Comparison of ENCODE assay signal across 29 cellular contexts in genomic region chr6:78010130-78010529, GRCh38.
"Had no signal": no experiment of that assay in that cellular context is flagged by ENCODE, and none has a peak within 500 bp of the region (broad histone marks: within the 10 kb centered on the region; RNA-seq: fewer than 3 reads in every experiment).

No MANE protein-coding gene starts in this region.

- H3K9me3 Mint-ChIP-seq: neural crest cell, type B pancreatic cell had no signal

- H3K27ac Mint-ChIP-seq: immature natural killer cell; mesothelial cell of epicardium; natural killer cell treated with Interleukin-12 subunit alpha and Interleukin-12 subunit beta and Interleukin-15 and Interleukin-18, amount 100 ng/mL, for 72 hours; progenitor cell of endocrine pancreas; type B pancreatic cell had no signal

- H3K4me1 ChIP-seq: parathyroid adenoma, stomach, tibial artery had no signal

- H3K36me3 ChIP-seq: neutrophil, stomach, tibial artery had no signal

- H3K36me3 Mint-ChIP-seq: immature natural killer cell; mesothelial cell of epicardium; naive B cell; natural killer cell treated with Interleukin-12 subunit alpha and Interleukin-12 subunit beta and Interleukin-15 and Interleukin-18, amount 100 ng/mL, for 72 hours; type B pancreatic cell had no signal

- H3K4me1 Mint-ChIP-seq: immature natural killer cell, mesothelial cell of epicardium, naive B cell, neural crest cell had no signal

- H3K27me3 ChIP-seq: neutrophil, stomach, tibial artery had no signal

- ATAC-seq: left colon; left ventricle myocardium superior; mucosa of descending colon; natural killer cell treated with Interleukin-12 subunit alpha and Interleukin-12 subunit beta and Interleukin-15 and Interleukin-18, amount 100 ng/mL, for 72 hours; sciatic nerve had no signal

- H3K79me2 ChIP-seq: parathyroid adenoma had no signal

- H3K9me3 ChIP-seq: neutrophil had no signal

- H2AFZ ChIP-seq: parathyroid adenoma had no signal

- FAIRE-seq: colon had no signal

- H3K4me3 ChIP-seq: dorsolateral prefrontal cortex, lung, mucosa of descending colon, smooth muscle cell, stomach, tibial artery had no signal

- H3K27ac ChIP-seq: dorsolateral prefrontal cortex, neutrophil, parathyroid adenoma, stomach, tibial artery had no signal

- H3K27me3 Mint-ChIP-seq: naive B cell; natural killer cell treated with Interleukin-12 subunit alpha and Interleukin-12 subunit beta and Interleukin-15 and Interleukin-18, amount 100 ng/mL, for 72 hours; progenitor cell of endocrine pancreas; type B pancreatic cell had no signal

- H3K9ac ChIP-seq: parathyroid adenoma had no signal

- H3K4me3 Mint-ChIP-seq: immature natural killer cell; mesothelial cell of epicardium; naive B cell; natural killer cell treated with Interleukin-12 subunit alpha and Interleukin-12 subunit beta and Interleukin-15 and Interleukin-18, amount 100 ng/mL, for 72 hours; neural crest cell; type B pancreatic cell had no signal

- DNase-seq: dorsolateral prefrontal cortex; effector CD4-positive, alpha-beta T cell; hypothalamus; immature natural killer cell; islet precursor cell; kidney glomerular epithelial cell; left colon; left ventricle myocardium superior; mesenchymal stem cell; mucosa of descending colon; naive B cell; stimulated activated CD4-positive, alpha-beta T cell treated with anti-CD3 and anti-CD28 coated beads, Interleukin-12 subunit alpha, Interleukin-12 subunit beta, amount 100 ng/mL, for 4 hours; stimulated activated CD4-positive, alpha-beta T cell treated with anti-CD3 and anti-CD28 coated beads, Interleukin-1b, Interleukin-23, amount 100 ng/mL, for 48 hours; stimulated activated CD4-positive, alpha-beta T cell treated with anti-CD3 and anti-CD28 coated beads, Interleukin-4, amount 100 ng/mL, for 1 hour; stimulated activated CD8-positive, alpha-beta memory T cell treated with anti-CD3 and anti-CD28 coated beads, Interleukin-4, amount 100 ng/mL, for 48 hours; stimulated activated naive CD4-positive, alpha-beta T cell; stomach; tibial artery had no signal

- H3K4me2 ChIP-seq: smooth muscle cell had no signal
